Comparison of ENCODE assay signal across 26 cellular contexts in the genomic region with DNA sequence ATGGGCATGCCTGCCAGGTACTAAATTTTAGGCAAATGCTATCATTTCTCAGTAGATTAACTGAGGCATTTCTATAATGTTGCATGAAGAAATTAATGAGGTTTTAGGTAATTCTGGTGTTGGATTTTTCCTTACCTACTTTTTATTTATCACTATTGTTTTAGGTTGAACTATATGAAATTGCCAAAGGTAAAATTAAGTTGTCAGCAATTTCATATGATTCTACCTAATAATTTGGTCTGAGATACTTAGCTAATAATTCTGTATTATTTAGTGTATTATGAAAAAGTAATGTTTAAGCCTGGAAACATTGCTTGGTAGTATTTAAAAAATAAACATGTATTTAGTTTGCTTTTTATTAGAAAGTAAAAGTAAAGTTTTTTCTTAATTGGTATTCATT. TPM values are rescaled to one million over a fixed set of nuclear protein-coding genes. Genes with fewer than 3 reads are reported as not detected.
"Had no signal": no experiment of that assay in that cellular context is flagged by ENCODE, and none has a peak within 500 bp of the region (broad histone marks: within the 10 kb centered on the region; RNA-seq: fewer than 3 reads in every experiment).

No MANE protein-coding gene starts in this region.

- H3K4me3 Mint-ChIP-seq: dendritic cell treated with granulocyte-macrophage colony-stimulating factor and Interleukin-4, amounts not matched to agents 40 ng/mL and 50 ng/mL, for 4 days; effector memory CD8-positive, alpha-beta T cell; endodermal cell; immature natural killer cell had no signal

- ATAC-seq: effector memory CD8-positive, alpha-beta T cell; esophagus mucosa; gastroesophageal sphincter; heart left ventricle; left cardiac atrium; left lung; left ventricle myocardium superior; lower lobe of right lung had no signal

- H3K27me3 ChIP-seq: colonic mucosa, esophagus squamous epithelium, gastroesophageal sphincter, heart left ventricle, hepatocyte, left lung had no signal

- H3K4me1 ChIP-seq: colonic mucosa, esophagus squamous epithelium, gastroesophageal sphincter, heart left ventricle, left lung, lower lobe of right lung had no signal

- H3K36me3 ChIP-seq: colonic mucosa, esophagus squamous epithelium, gastroesophageal sphincter, left lung, lower lobe of right lung had no signal

- H3K27ac ChIP-seq: colonic mucosa, epithelial cell of prostate, esophagus squamous epithelium, gastroesophageal sphincter, heart left ventricle, hepatocyte, left lung, lower lobe of right lung had no signal

- H3K4me1 Mint-ChIP-seq: immature natural killer cell had no signal

- H3K4me2 ChIP-seq: hepatocyte had no signal

- H3K27me3 Mint-ChIP-seq: dendritic cell treated with granulocyte-macrophage colony-stimulating factor and Interleukin-4, amounts not matched to agents 40 ng/mL and 50 ng/mL, for 4 days; effector memory CD8-positive, alpha-beta T cell had no signal

- H3K27ac Mint-ChIP-seq: dendritic cell treated with granulocyte-macrophage colony-stimulating factor and Interleukin-4, amounts not matched to agents 40 ng/mL and 50 ng/mL, for 4 days; effector memory CD8-positive, alpha-beta T cell; endodermal cell; immature natural killer cell had no signal

- H3K9me3 ChIP-seq: colonic mucosa, esophagus squamous epithelium, gastroesophageal sphincter, heart left ventricle, left lung, lower lobe of right lung had no signal

- H3K4me3 ChIP-seq: colonic mucosa, esophagus squamous epithelium, gastroesophageal sphincter, heart left ventricle, hepatocyte, left lung, lower lobe of right lung had no signal

- H3K9me3 Mint-ChIP-seq: dendritic cell treated with granulocyte-macrophage colony-stimulating factor and Interleukin-4, amounts not matched to agents 40 ng/mL and 50 ng/mL, for 4 days; effector memory CD8-positive, alpha-beta T cell; endodermal cell; immature natural killer cell had no signal

- H3K79me2 ChIP-seq: hepatocyte had no signal

- DNase-seq: cortex of kidney; effector CD8-positive, alpha-beta T cell; effector memory CD8-positive, alpha-beta T cell; erythroblast; esophagus squamous epithelium; foreskin fibroblast; foreskin melanocyte; heart left ventricle; hypothalamus; immature natural killer cell; islet precursor cell; left cardiac atrium; left ventricle myocardium superior; lower lobe of right lung; mesenchymal stem cell; midbrain had no signal

- H2AFZ ChIP-seq: hepatocyte had no signal

RNA-seq across cellular contexts. Expression of a gene that starts 22.7 kb away (rescaled TPM):
- total RNA-seq: dermis microvascular lymphatic vessel endothelial cell, lung microvascular endothelial cell had no signal
